7 cellular contexts compared by ENCODE assay signal in the genomic region with DNA sequence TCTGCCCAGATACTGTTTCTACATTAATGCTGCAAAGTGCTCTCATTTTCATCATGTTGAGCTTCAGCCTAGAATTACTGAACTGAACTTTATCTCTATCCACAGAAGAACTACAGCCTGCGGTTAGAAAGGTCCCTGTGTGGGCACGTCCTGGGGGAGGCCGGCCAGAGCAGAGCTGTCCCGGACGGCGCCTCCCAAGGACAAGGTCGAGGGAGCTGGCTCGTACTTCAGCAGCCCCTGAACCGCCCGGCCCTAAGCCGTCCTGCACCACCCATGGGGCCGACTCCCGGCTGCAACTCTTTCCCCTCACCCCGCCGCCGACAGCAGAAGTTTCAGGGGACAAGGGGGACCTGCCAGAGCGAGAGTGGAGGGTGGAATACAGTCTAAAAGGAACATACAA. TPM values are rescaled to one million over a fixed set of nuclear protein-coding genes. Genes with fewer than 3 reads are reported as not detected.
DNase-seq lines count a peak whose midpoint lies in the region; ATAC-seq, FAIRE-seq and TF ChIP-seq lines count a peak whose summit lies in the region.
"Not testable (repeated sequence)": the region's sequence is repeated elsewhere in the genome, so short reads cannot be mapped to it uniquely, and the experiment has no call there.
"Had no signal": no experiment of that assay in that cellular context is flagged by ENCODE, and none has a peak within 500 bp of the region (broad histone marks: within the 10 kb centered on the region; RNA-seq: fewer than 3 reads in every experiment).

No MANE protein-coding gene starts in this region.

- H3K4me2 ChIP-seq in HepG2 (ENCODE audit: low read depth, low read length) = not testable (repeated sequence)

- not testable (repeated sequence) for H3K36me3 Mint-ChIP-seq in WTC11

- not testable (repeated sequence) for TF ChIP-seq POLR2A in HepG2 (IDR thresholded peaks at IDR 0.05; ENCODE audit: insufficient read depth in 1 of 2, low read depth in 2 of 2, low read length in 2 of 2); upper lobe of left lung (IDR thresholded peaks at IDR 0.05)

- DNase-seq in Panc1 (ENCODE audit: low read depth, low spot score); WTC11 (ENCODE audit: low spot score); left cardiac atrium; HepG2 (ENCODE audit: low spot score); upper lobe of left lung; aorta: not testable (repeated sequence)

- TF ChIP-seq RAD21 in HepG2 (CRISPR knock-in tag; IDR thresholded peaks at IDR 0.05) = not testable (repeated sequence)

- FAIRE-seq in HepG2 (lab: Jason Lieb, UNC) = not testable (repeated sequence)

- H2AFZ ChIP-seq in HepG2 (ENCODE audit: low read length) = not testable (repeated sequence)

- POLR2A ChIA-PET in Panc1 (lab: Charles Lee); WTC11 (lab: Charles Lee); HepG2 (lab: Yijun Ruan, JAX): not testable (repeated sequence)

- not testable (repeated sequence) for BruUV-seq in Panc1 (replicated peaks; lab: Mats Ljungman, UMichigan); HepG2 (replicated peaks; lab: Mats Ljungman, UMichigan)

- H3K36me3 ChIP-seq in Panc1 (ENCODE audit: control insufficient read depth, insufficient read depth, low read length); HepG2 (replicated peaks in 1 of 2; ENCODE audit: control insufficient read depth in 1 of 2, insufficient read depth in 2 of 2, low read length in 2 of 2); upper lobe of left lung; aorta (ENCODE audit: control insufficient read depth in 1 of 2, insufficient read depth in 2 of 2, low read length in 1 of 2): not testable (repeated sequence)

- H3K4me1 Mint-ChIP-seq in WTC11 = not testable (repeated sequence)

- intact Hi-C loops in Panc1 (cut with micrococcal nuclease; ENCODE audit: unreplicated experiment); left cardiac atrium (cut with DNase I); HepG2 (cut with micrococcal nuclease; ENCODE audit: unreplicated experiment); aorta (cut with DNase I): not testable (repeated sequence)

- not testable (repeated sequence) for H3K4me3 Mint-ChIP-seq in WTC11

- H3K4me1 ChIP-seq in Panc1 (ENCODE audit: control insufficient read depth, insufficient read depth, low read length); HepG2 (ENCODE audit: insufficient read depth, low read length); upper lobe of left lung; aorta (ENCODE audit: control insufficient read depth in 1 of 2, insufficient read depth in 2 of 2, low read length in 2 of 2): not testable (repeated sequence)

- not testable (repeated sequence) for H3K79me2 ChIP-seq in HepG2 (ENCODE audit: insufficient read depth, low read length)

- not testable (repeated sequence) for H3K4me3 ChIP-seq in Panc1 (ENCODE audit: low read depth in 2 of 2, low read length in 2 of 2); HepG2 (replicated peaks in 1 of 3; ENCODE audit: insufficient read depth in 1 of 3, low read depth in 2 of 3, low read length in 3 of 3); upper lobe of left lung; aorta (ENCODE audit: low read length in 2 of 2)

- CTCF ChIA-PET in Panc1 (lab: Charles Lee); WTC11 (lab: Charles Lee); HepG2 (lab: Yijun Ruan, JAX; ENCODE audit: low intra/inter-chr PET ratio, low total read pairs): not testable (repeated sequence)

- H3K27ac ChIP-seq in Panc1 (ENCODE audit: low read length); HepG2 (ENCODE audit: extremely low read length, insufficient read depth, low read length); upper lobe of left lung; aorta (ENCODE audit: low read depth in 1 of 2, low read length in 2 of 2): not testable (repeated sequence)

- ATAC-seq in Panc1 (0 out of 2 replicates have a peak, but pooled peaks have one; percentile 45), WTC11 (peak; percentile 52), left cardiac atrium (peak; percentile 50), HepG2 (peak; percentile 61), upper lobe of left lung (ENCODE audit: low FRiP score in 2 of 2) (peak; percentile 7 to 32), aorta (ENCODE audit: low FRiP score) (peak; percentile 53)

- H4K20me1 ChIP-seq in HepG2 (ENCODE audit: insufficient read depth, low read length) = not testable (repeated sequence)

- not testable (repeated sequence) for TF ChIP-seq CTCF in Panc1 (IDR thresholded peaks at IDR 0.05); WTC11 (IDR thresholded peaks at IDR 0.05); HepG2 (CRISPR knock-in tag; IDR thresholded peaks at IDR 0.05); upper lobe of left lung (IDR thresholded peaks at IDR 0.05)

- not testable (repeated sequence) for H3K9ac ChIP-seq in HepG2 (ENCODE audit: insufficient read depth, low read depth, low read length)

- not testable (repeated sequence) for TF ChIP-seq EP300 in HepG2 (IDR thresholded peaks at IDR 0.05; ENCODE audit: low read depth in 2 of 2, low read length in 2 of 2); HepG2 (CRISPR knock-in tag; IDR thresholded peaks at IDR 0.05; ENCODE audit: borderline replicate concordance); upper lobe of left lung (IDR thresholded peaks at IDR 0.05)

- no CpG with 5 or more reads among the region's 17 CpGs for WGBS in HepG2 (ENCODE audit: low lambda C conversion rate)
- no CpG with 5 or more reads among the region's 17 CpGs for WGBS in upper lobe of left lung, 2 donors
- no CpG with 5 or more reads among the region's 17 CpGs for WGBS in aorta, 2 donors

- not testable (repeated sequence) for H3K9me3 ChIP-seq in Panc1 (ENCODE audit: control insufficient read depth, insufficient read depth, low read depth, low read length); HepG2 (ENCODE audit: low read length); upper lobe of left lung; aorta (ENCODE audit: control insufficient read depth, low read length)

- not testable (repeated sequence) for H3K27ac Mint-ChIP-seq in WTC11

- not testable (repeated sequence) for H3K9me3 Mint-ChIP-seq in WTC11

- in situ Hi-C loops in Panc1 (cut with HindIII; ENCODE audit: low pct_unique_long_range_greater_than_20kb, low sequenced_read_pairs); HepG2 (cut with HindIII; ENCODE audit: extremely low pct_ligation_motif_present, low pct_unique_long_range_greater_than_20kb): not testable (repeated sequence)

- not testable (repeated sequence) for H3K27me3 Mint-ChIP-seq in WTC11 (ENCODE audit: low read depth)

- H3K27me3 ChIP-seq in Panc1 (ENCODE audit: control insufficient read depth, insufficient read depth, low read length); HepG2 (ENCODE audit: control insufficient read depth in 1 of 2, insufficient read depth in 2 of 2, low read length in 2 of 2); upper lobe of left lung; aorta (ENCODE audit: control insufficient read depth in 1 of 2, insufficient read depth in 2 of 2, low read length in 1 of 2): not testable (repeated sequence)

RNA-seq across cellular contexts. Expression of a gene that starts 54.4 kb away (rescaled TPM):
- total RNA-seq in Panc1 (2021; ENCODE audit: unreplicated experiment) (13.8 TPM), WTC11 (2021) (27.7 to 33.3 TPM (median 32.7 TPM) in 3 replicates), left cardiac atrium (1 to 10 TPM; 4.3 to 5.7 TPM), HepG2 (2016; rRNA removed; fragmentation: Illumina TruSeq; extraction: Trizol) (34.8 and 38.4 TPM in 2 replicates), upper lobe of left lung (10 to 100 TPM; 15.4 to 31.4 (median 19.2) TPM), aorta (1 to 10 TPM; 2.5 to 2.6 TPM)
- 24.0 TPM for polyA plus RNA-seq in Panc1 (2012; ENCODE audit: insufficient read length)
- 10.3 and 10.8 TPM in 2 replicates for total RNA-seq in HepG2 (2016; cell fraction: cytosol; rRNA removed; fragmentation: Illumina TruSeq; extraction: Trizol; ENCODE audit: low read depth)
- 30.5 and 35.2 TPM in 2 replicates for total RNA-seq in HepG2 (2016; cell fraction: insoluble cytoplasmic fraction; rRNA removed; fragmentation: Illumina TruSeq; extraction: Trizol)
- total RNA-seq in HepG2 (2016; cell fraction: membrane; rRNA removed; fragmentation: Illumina TruSeq; extraction: Trizol) = 34.2 and 36.9 TPM in 2 replicates
- 25.0 and 31.2 TPM in 2 replicates for total RNA-seq in HepG2 (2016; cell fraction: nucleus; rRNA removed; fragmentation: Illumina TruSeq; extraction: Trizol)
- polyA plus RNA-seq in HepG2 (2011; rRNA removed) (33.0 and 42.2 TPM in 2 replicates), aorta (1 to 10 TPM in 1 of 2 donors, under 1 TPM in 1; 0.15 to 2.6 TPM)
- 34.7 and 58.3 TPM in 2 replicates for polyA plus RNA-seq in HepG2 (2011; cell fraction: cytosol; rRNA removed)
- polyA plus RNA-seq in HepG2 (2011; cell fraction: nucleus; rRNA removed) = 25.0 and 33.0 TPM in 2 replicates
- polyA plus RNA-seq in HepG2 (2012) = 22.2 and 36.3 TPM in 2 replicates
- 19.9 and 25.0 TPM in 2 replicates for polyA plus RNA-seq in HepG2 (2016; cell fraction: cytosol; fragmentation: Illumina TruSeq; extraction: Trizol; ENCODE audit: low read depth)
- 36.4 and 46.3 TPM in 2 replicates for polyA plus RNA-seq in HepG2 (2016; cell fraction: insoluble cytoplasmic fraction; fragmentation: Illumina TruSeq; extraction: Trizol; ENCODE audit: low read depth)
- 41.1 and 42.5 TPM in 2 replicates for polyA plus RNA-seq in HepG2 (2016; cell fraction: membrane; fragmentation: Illumina TruSeq; extraction: Trizol; ENCODE audit: low read depth)
- polyA plus RNA-seq in HepG2 (2016; cell fraction: nucleus; fragmentation: Illumina TruSeq; extraction: Trizol; ENCODE audit: insufficient read depth, low read depth) = 34.8 and 36.2 TPM in 2 replicates
- polyA minus RNA-seq in HepG2 (2011; rRNA and poly(A)+ RNA removed; ENCODE audit: low replicate concordance) = 45.8 and 71.1 TPM in 2 replicates
- polyA minus RNA-seq in HepG2 (2011; cell fraction: cytosol; rRNA and poly(A)+ RNA removed) = 33.7 and 34.5 TPM in 2 replicates
- 13.3 and 15.4 TPM in 2 replicates for polyA minus RNA-seq in HepG2 (2011; cell fraction: nucleus; rRNA and poly(A)+ RNA removed)
- total RNA-seq: G401 had no signal

RNA-seq across cellular contexts. Expression of a gene that starts 54.5 kb away (rescaled TPM):
- 6.5 TPM for total RNA-seq in Panc1 (2021; ENCODE audit: unreplicated experiment)
- polyA plus RNA-seq in Panc1 (2012; ENCODE audit: insufficient read length) = 2.8 TPM
- total RNA-seq in WTC11 (2021) = 0.96 to 1.5 TPM (median 1.4 TPM) in 3 replicates
- total RNA-seq in left cardiac atrium = 1 to 10 TPM; 3.7 to 4.9 TPM
- 4.1 and 7.5 TPM in 2 replicates for total RNA-seq in HepG2 (2016; rRNA removed; fragmentation: Illumina TruSeq; extraction: Trizol)
- total RNA-seq in HepG2 (2016; cell fraction: cytosol; rRNA removed; fragmentation: Illumina TruSeq; extraction: Trizol; ENCODE audit: low read depth) = 7.2 and 7.8 TPM in 2 replicates
- 3.7 and 6.7 TPM in 2 replicates for total RNA-seq in HepG2 (2016; cell fraction: insoluble cytoplasmic fraction; rRNA removed; fragmentation: Illumina TruSeq; extraction: Trizol)
- total RNA-seq in HepG2 (2016; cell fraction: membrane; rRNA removed; fragmentation: Illumina TruSeq; extraction: Trizol) = 4.8 and 5.6 TPM in 2 replicates
- 17.1 and 19.7 TPM in 2 replicates for total RNA-seq in HepG2 (2016; cell fraction: nucleus; rRNA removed; fragmentation: Illumina TruSeq; extraction: Trizol)
- 3.2 and 3.8 TPM in 2 replicates for polyA plus RNA-seq in HepG2 (2011; rRNA removed)
- polyA plus RNA-seq in HepG2 (2011; cell fraction: cytosol; rRNA removed) = 2.5 and 2.7 TPM in 2 replicates
- 4.0 and 4.3 TPM in 2 replicates for polyA plus RNA-seq in HepG2 (2011; cell fraction: nucleus; rRNA removed)
- polyA plus RNA-seq in HepG2 (2012) = 1.2 and 1.4 TPM in 2 replicates
- 0.95 and 2.7 TPM in 2 replicates for polyA plus RNA-seq in HepG2 (2016; cell fraction: cytosol; fragmentation: Illumina TruSeq; extraction: Trizol; ENCODE audit: low read depth)
- 1.9 and 3.9 TPM in 2 replicates for polyA plus RNA-seq in HepG2 (2016; cell fraction: insoluble cytoplasmic fraction; fragmentation: Illumina TruSeq; extraction: Trizol; ENCODE audit: low read depth)
- polyA plus RNA-seq in HepG2 (2016; cell fraction: membrane; fragmentation: Illumina TruSeq; extraction: Trizol; ENCODE audit: low read depth) = 1.4 and 1.6 TPM in 2 replicates
- 4.9 and 8.0 TPM in 2 replicates for polyA plus RNA-seq in HepG2 (2016; cell fraction: nucleus; fragmentation: Illumina TruSeq; extraction: Trizol; ENCODE audit: insufficient read depth, low read depth)
- polyA minus RNA-seq in HepG2 (2011; rRNA and poly(A)+ RNA removed; ENCODE audit: low replicate concordance) = 10.0 and 39.9 TPM in 2 replicates
- polyA minus RNA-seq in HepG2 (2011; cell fraction: cytosol; rRNA and poly(A)+ RNA removed) = 2.6 and 3.3 TPM in 2 replicates
- 44.3 and 59.4 TPM in 2 replicates for polyA minus RNA-seq in HepG2 (2011; cell fraction: nucleus; rRNA and poly(A)+ RNA removed)
- 100 to 1,000 TPM in 1 of 6 donors, 10 to 100 TPM in 5; 12.1 to 123 (median 24.1) TPM for total RNA-seq in upper lobe of left lung
- total RNA-seq in aorta = 1 to 10 TPM; 1.2 to 5.2 TPM
- polyA plus RNA-seq in aorta = under 1 TPM in 1 of 2 donors, not detected in 1; 0.75 TPM
